ENCODE assay signal across 19 cellular contexts in the genomic region with DNA sequence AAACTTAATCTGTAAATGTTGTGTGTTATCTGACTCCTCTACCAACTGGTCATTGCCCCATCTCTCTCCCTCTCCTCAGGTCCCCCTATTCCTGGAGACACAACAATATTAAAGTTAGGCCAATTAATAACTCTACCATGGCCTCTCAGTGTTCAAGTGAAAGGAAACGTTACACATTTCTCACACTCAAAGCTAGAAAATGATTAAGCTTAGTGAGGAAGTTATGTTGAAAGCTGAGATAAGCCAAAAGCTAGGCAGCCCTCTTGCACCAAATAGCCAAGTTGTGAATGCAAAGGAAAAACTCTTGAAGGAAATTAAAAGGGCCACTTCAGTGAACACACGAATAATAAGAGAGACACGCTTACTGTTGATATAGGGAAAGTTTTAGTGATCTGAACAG. TPM values are rescaled to one million over a fixed set of nuclear protein-coding genes. Genes with fewer than 3 reads are reported as not detected.
DNase-seq lines count a peak whose midpoint lies in the region; ATAC-seq, FAIRE-seq and TF ChIP-seq lines count a peak whose summit lies in the region.
"Had no signal": no experiment of that assay in that cellular context is flagged by ENCODE, and none has a peak within 500 bp of the region (broad histone marks: within the 10 kb centered on the region; RNA-seq: fewer than 3 reads in every experiment).

No MANE protein-coding gene starts in this region.

- TF ChIP-seq POLR2A in H54 (IDR thresholded peaks at IDR 0.05; ENCODE audit: low read depth, low read length) (no peak), vagina (IDR thresholded peaks at IDR 0.05) (no peak)

- peak; percentile 89 for ATAC-seq in left lung
- peak; percentile 40 for ATAC-seq in stimulated activated effector memory CD8-positive, alpha-beta T cell treated with anti-CD3 and anti-CD28 coated beads, Interleukin-12 subunit alpha, Interleukin-12 subunit beta, amount 100 ng/mL, for 72 hours

- H3K27ac ChIP-seq in left lung (peak overlapping the region in 1 of 2 donors; percentile 51), vagina (no peak overlapping the region)

- peak; percentile 50 for FAIRE-seq in H54 (lab: Jason Lieb, UNC)
- peak; percentile 4 for FAIRE-seq in HTR-8/SVneo (lab: Jason Lieb, UNC)
- FAIRE-seq: A204.1 had no signal

- no peak overlapping the region for H3K27ac Mint-ChIP-seq in stimulated activated effector memory CD8-positive, alpha-beta T cell treated with anti-CD3 and anti-CD28 coated beads, Interleukin-12 subunit alpha, Interleukin-12 subunit beta, amount 100 ng/mL, for 72 hours
- H3K27ac Mint-ChIP-seq: CD4-positive, CD25-positive, alpha-beta regulatory T cell; CD8-positive, alpha-beta memory T cell; H9 had no signal

- no peaks in the 10 kb centered on the region for H3K36me3 Mint-ChIP-seq in stimulated activated effector memory CD8-positive, alpha-beta T cell treated with anti-CD3 and anti-CD28 coated beads, Interleukin-12 subunit alpha, Interleukin-12 subunit beta, amount 100 ng/mL, for 72 hours
- H3K36me3 Mint-ChIP-seq: CD4-positive, CD25-positive, alpha-beta regulatory T cell had no signal

- H3K27me3 ChIP-seq in left lung (no peaks in the 10 kb centered on the region), vagina (no peaks in the 10 kb centered on the region)

- H3K4me3 ChIP-seq in left lung (no peak overlapping the region), vagina (no peak overlapping the region)

- H3K4me1 Mint-ChIP-seq in stimulated activated effector memory CD8-positive, alpha-beta T cell treated with anti-CD3 and anti-CD28 coated beads, Interleukin-12 subunit alpha, Interleukin-12 subunit beta, amount 100 ng/mL, for 72 hours = peaks cover 9% of the 10 kb centered on the region

- intact Hi-C loops in left lung (cut with DNase I) = no loop called here
- intact Hi-C loops in vagina (cut with DNase I) = no loop called here

- H3K4me1 ChIP-seq in left lung (no peaks in the 10 kb centered on the region), vagina (no peaks in the 10 kb centered on the region)
- H3K4me1 ChIP-seq: BE2C had no signal

- DNase-seq in H54 (ENCODE audit: insufficient read length, low spot score) (no peak), HTR-8/SVneo (ENCODE audit: insufficient read length, low spot score) (no peak), left lung (no peak), SKM-1 treated with dmso at 0.1 percent for 144 hours (lab: John Stamatoyannopoulos, UW; ENCODE audit: unreplicated experiment) (no peak), DMS153 treated with DMSO at 0.1 percent for 48 hours (lab: John Stamatoyannopoulos, UW; ENCODE audit: unreplicated experiment) (no peak), vagina (ENCODE audit: extremely low spot score in 2 of 2) (no peak)
- no peak for DNase-seq in stimulated activated effector memory CD8-positive, alpha-beta T cell treated with anti-CD3 and anti-CD28 coated beads, Interleukin-12 subunit alpha, Interleukin-12 subunit beta, amount 100 ng/mL, for 72 hours (ENCODE audit: low spot score in 2 of 2)
- DNase-seq: ACHN; BE2C; C1 segment of cervical spinal cord; CD4-positive, CD25-positive, alpha-beta regulatory T cell; CD8-positive, alpha-beta memory T cell; COR-L47; DMS 273 treated with DMSO at 0.1 percent for 48 hours; DMS79; GDM1; GOT3; H9 had no signal

- no peaks in the 10 kb centered on the region for H3K9me3 ChIP-seq in left lung
- H3K9me3 ChIP-seq in vagina = no peaks in the 10 kb centered on the region
- H3K9me3 ChIP-seq: BE2C had no signal

- H3K4me3 Mint-ChIP-seq in stimulated activated effector memory CD8-positive, alpha-beta T cell treated with anti-CD3 and anti-CD28 coated beads, Interleukin-12 subunit alpha, Interleukin-12 subunit beta, amount 100 ng/mL, for 72 hours = no peak overlapping the region
- H3K4me3 Mint-ChIP-seq: CD4-positive, CD25-positive, alpha-beta regulatory T cell; CD8-positive, alpha-beta memory T cell; H9 had no signal

- H3K36me3 ChIP-seq in left lung = no peaks in the 10 kb centered on the region
- H3K36me3 ChIP-seq in vagina = no peaks in the 10 kb centered on the region
- H3K36me3 ChIP-seq: BE2C had no signal

- TF ChIP-seq CTCF in left lung (IDR thresholded peaks at IDR 0.05) (no peak), vagina (IDR thresholded peaks at IDR 0.05) (no peak)

- H3K9me3 Mint-ChIP-seq in stimulated activated effector memory CD8-positive, alpha-beta T cell treated with anti-CD3 and anti-CD28 coated beads, Interleukin-12 subunit alpha, Interleukin-12 subunit beta, amount 100 ng/mL, for 72 hours = no peaks in the 10 kb centered on the region
- H3K9me3 Mint-ChIP-seq: CD4-positive, CD25-positive, alpha-beta regulatory T cell; CD8-positive, alpha-beta memory T cell; H9 had no signal

RNA-seq across cellular contexts. Expression of a gene that starts 6.9 kb away (rescaled TPM):
- total RNA-seq in left lung (10 to 100 TPM in 1 of 2 donors, 1 to 10 TPM in 1; 4.5 to 15.0 TPM), vagina (10.1 TPM)

RNA-seq across cellular contexts. Expression of a gene that starts 8.2 kb away (rescaled TPM):
- total RNA-seq in left lung (10 to 100 TPM; 50.8 to 61.3 TPM), vagina (34.1 TPM)

RNA-seq across cellular contexts. Expression of a gene that starts 27.5 kb away (rescaled TPM):
- total RNA-seq in left lung = 10 to 100 TPM; 30.2 to 32.6 TPM
- 15.0 TPM for total RNA-seq in vagina

RNA-seq across cellular contexts. Expression of a gene that starts 44.7 kb away (rescaled TPM):
- total RNA-seq in left lung = 10 to 100 TPM; 30.2 to 35.6 TPM
- total RNA-seq in vagina = 60.9 TPM
